ENCODE assay signal across 1 cellular context in genomic region chr19:15286688-15287355, GRCh38.
TF ChIP-seq lines count a peak whose summit lies in the region.

No MANE protein-coding gene starts in this region.

TF ChIP-seq in IMR-90, 13 proteins besides CTCF, POLR2A, EP300 and RAD21:
- TF ChIP-seq ELK1 (IDR thresholded peaks at IDR 0.05; ENCODE audit: borderline replicate concordance, low read depth, low read length) (no peak), USF2 (IDR thresholded peaks at IDR 0.05; ENCODE audit: low read depth, low read length) (no peak), CEBPB (IDR thresholded peaks at IDR 0.05; ENCODE audit: low read depth, low read length) (no peak), CHD1 (IDR thresholded peaks at IDR 0.05; ENCODE audit: low read depth, low read length) (no peak), NFE2L2 (IDR thresholded peaks at IDR 0.05; ENCODE audit: low read depth, low read length) (no peak), FOS (IDR thresholded peaks at IDR 0.05; ENCODE audit: low read depth, low read length) (no peak), MAZ (IDR thresholded peaks at IDR 0.05; ENCODE audit: borderline replicate concordance, low read depth, low read length) (no peak), BHLHE40 (IDR thresholded peaks at IDR 0.05; ENCODE audit: low read depth, low read length) (no peak), SMC3 (IDR thresholded peaks at IDR 0.05; ENCODE audit: low read depth, low read length) (no peak), MAFK (IDR thresholded peaks at IDR 0.05; ENCODE audit: low read depth, low read length) (no peak)
